ENCODE assay signal across 1 cellular context in genomic region chr7:76393116-76394031, GRCh38.
TF ChIP-seq lines count a peak whose summit lies in the region.

No MANE protein-coding gene starts in this region.

TF ChIP-seq in Ishikawa, 13 proteins besides CTCF, POLR2A, EP300 and RAD21 (continued from another document):
- TF ChIP-seq REST (IDR thresholded peaks at IDR 0.05; ENCODE audit: low read depth) (no peak), TCF12 (IDR thresholded peaks at IDR 0.05; ENCODE audit: low read depth) (no peak)
